ENCODE assay signal across 23 cellular contexts in the genomic region with DNA sequence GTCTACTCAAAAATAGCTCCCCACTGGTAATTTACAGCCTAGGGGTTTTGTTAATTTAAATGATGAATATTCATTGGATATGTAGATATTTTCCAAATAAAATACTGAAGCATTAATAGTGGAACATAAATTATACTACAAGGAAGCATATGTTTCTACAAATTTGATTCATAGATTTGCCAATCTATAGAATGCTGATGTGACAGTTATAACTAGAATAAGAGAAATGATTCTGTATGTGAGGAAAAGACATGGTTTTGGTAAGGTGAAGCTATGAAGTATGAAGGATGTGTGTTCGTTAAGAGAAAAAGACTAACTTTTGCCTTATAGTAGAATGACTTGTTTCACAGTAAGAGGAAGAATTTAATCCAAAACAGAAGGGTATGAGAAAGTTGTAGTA.
"Had no signal": no experiment of that assay in that cellular context is flagged by ENCODE, and none has a peak within 500 bp of the region (broad histone marks: within the 10 kb centered on the region; RNA-seq: fewer than 3 reads in every experiment).

No MANE protein-coding gene starts in this region.

- DNase-seq: activated CD4-positive, alpha-beta T cell treated with anti-CD3 and anti-CD28 coated beads for 48 hours; activated CD4-positive, alpha-beta T cell treated with anti-CD3 and anti-CD28 coated beads, Interleukin-2, amount 50 U/mL, for 4 hours; activated CD4-positive, CD25-positive, alpha-beta regulatory T cell treated with anti-CD3 and anti-CD28 coated beads, Interleukin-2, amount 50 U/mL, for 72 hours; activated CD8-positive, alpha-beta memory T cell treated with anti-CD3 and anti-CD28 coated beads for 24 hours; activated gamma-delta T cell; activated naive CD4-positive, alpha-beta T cell treated with anti-CD3 and anti-CD28 coated beads, Interleukin-2, amount 10 ng/mL, durations not matched to agents 7 days and 5 days; brain microvascular endothelial cell; Karpas-422; MM.1S; NCI-H1105 treated with DMSO at 0.1 percent for 48 hours; NCI-H1436 treated with DMSO at 0.1 percent for 48 hours; NCI-H187; NCI-H2081; NCI-H510A treated with DMSO at 0.1 percent for 48 hours; NCI-H69; NK-92 treated with Interleukin-12 subunit alpha and Interleukin-12 subunit beta, amount 100 ng/mL, for 24 hours; Peyer's patch; Right ventricle myocardium superior; SJCRH30 had no signal

- H3K27ac ChIP-seq: brain microvascular endothelial cell, cardiac muscle cell, Peyer's patch, RWPE1, SJCRH30 had no signal

- H3K27me3 ChIP-seq: brain microvascular endothelial cell, cardiac muscle cell, Peyer's patch, SJCRH30 had no signal

- H3K4me1 Mint-ChIP-seq: activated naive CD4-positive, alpha-beta T cell treated with anti-CD3 and anti-CD28 coated beads, Interleukin-2, amount 10 ng/mL, durations not matched to agents 7 days and 5 days had no signal

- H3K9me3 ChIP-seq: Peyer's patch, SJCRH30 had no signal

- H3K4me3 ChIP-seq: cardiac muscle cell, Peyer's patch, SJCRH30 had no signal

- H3K9me3 Mint-ChIP-seq: activated T-helper 1 cell treated with anti-CD3 and anti-CD28 coated beads, Interleukin-12 subunit alpha, Interleukin-12 subunit beta, Interleukin-2, Interleukin-4 antibody, amounts not matched to agents 30 ng/mL and 10 ng/mL and 1 ng/mL, durations not matched to agents 14 hours and 24 hours and 36 hours had no signal

- H3K27ac Mint-ChIP-seq: activated naive CD4-positive, alpha-beta T cell treated with anti-CD3 and anti-CD28 coated beads, Interleukin-2, amount 10 ng/mL, durations not matched to agents 7 days and 5 days; activated T-helper 1 cell treated with anti-CD3 and anti-CD28 coated beads, Interleukin-12 subunit alpha, Interleukin-12 subunit beta, Interleukin-2, Interleukin-4 antibody, amounts not matched to agents 30 ng/mL and 10 ng/mL and 1 ng/mL, durations not matched to agents 14 hours and 24 hours and 36 hours; T-helper 1 cell treated with Interleukin-12 subunit alpha and Interleukin-12 subunit beta and Interleukin-4 antibody, amounts not matched to agents 30 μg/mL and 1 μg/mL, for 36 hours had no signal

- H3K27me3 Mint-ChIP-seq: activated naive CD4-positive, alpha-beta T cell treated with anti-CD3 and anti-CD28 coated beads, Interleukin-2, amount 10 ng/mL, durations not matched to agents 7 days and 5 days had no signal

- H3K4me3 Mint-ChIP-seq: activated naive CD4-positive, alpha-beta T cell treated with anti-CD3 and anti-CD28 coated beads, Interleukin-2, amount 10 ng/mL, durations not matched to agents 7 days and 5 days; activated T-helper 1 cell treated with anti-CD3 and anti-CD28 coated beads, Interleukin-12 subunit alpha, Interleukin-12 subunit beta, Interleukin-2, Interleukin-4 antibody, amounts not matched to agents 30 ng/mL and 10 ng/mL and 1 ng/mL, durations not matched to agents 14 hours and 24 hours and 36 hours; T-helper 1 cell treated with Interleukin-12 subunit alpha and Interleukin-12 subunit beta and Interleukin-4 antibody, amounts not matched to agents 30 μg/mL and 1 μg/mL, for 36 hours had no signal

- H3K4me1 ChIP-seq: Peyer's patch, SJCRH30 had no signal
